ENCODE assay signal across 9 cellular contexts in the genomic region with DNA sequence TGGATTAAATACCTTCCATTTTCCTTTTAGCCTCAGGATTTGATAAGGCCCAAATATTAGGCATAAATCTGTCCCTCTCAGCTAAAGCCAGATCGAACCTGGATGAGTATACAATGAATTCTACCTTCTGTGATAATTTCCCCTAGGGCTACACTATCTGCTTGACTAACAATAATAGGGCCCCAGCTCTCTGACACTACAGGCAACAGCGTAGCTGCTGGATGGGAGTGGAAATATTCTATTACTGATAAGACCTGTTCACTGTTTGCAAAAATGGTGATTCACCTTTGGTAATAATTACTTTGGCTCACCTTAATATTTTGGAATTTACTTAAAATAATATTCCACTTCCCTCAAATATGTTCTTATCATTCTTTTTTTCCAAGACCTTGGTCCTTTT.
"Had no signal": no experiment of that assay in that cellular context is flagged by ENCODE, and none has a peak within 500 bp of the region (broad histone marks: within the 10 kb centered on the region; RNA-seq: fewer than 3 reads in every experiment).

No MANE protein-coding gene starts in this region.

- H3K36me3 ChIP-seq: HAP-1 had no signal

- ATAC-seq: HCT116, HepG2 had no signal

- H3K27ac Mint-ChIP-seq: HFFc6, IgD-negative memory B cell had no signal

- H3K4me1 ChIP-seq: HAP-1 had no signal

- H3K4me3 ChIP-seq: HAP-1 had no signal

- H3K4me3 Mint-ChIP-seq: HFFc6 had no signal

- H3K9me3 ChIP-seq: HAP-1 had no signal

- H3K27ac ChIP-seq: HL-60 had no signal

- DNase-seq: GOT3, H7, HFFc6, KBM-7 had no signal

- H3K4me1 Mint-ChIP-seq: IgD-negative memory B cell had no signal

- H3K36me3 Mint-ChIP-seq: IgD-negative memory B cell had no signal

- FAIRE-seq: HepG2 had no signal

- H3K27me3 Mint-ChIP-seq: IgD-negative memory B cell had no signal
